9 cellular contexts compared by ENCODE assay signal in the genomic region with DNA sequence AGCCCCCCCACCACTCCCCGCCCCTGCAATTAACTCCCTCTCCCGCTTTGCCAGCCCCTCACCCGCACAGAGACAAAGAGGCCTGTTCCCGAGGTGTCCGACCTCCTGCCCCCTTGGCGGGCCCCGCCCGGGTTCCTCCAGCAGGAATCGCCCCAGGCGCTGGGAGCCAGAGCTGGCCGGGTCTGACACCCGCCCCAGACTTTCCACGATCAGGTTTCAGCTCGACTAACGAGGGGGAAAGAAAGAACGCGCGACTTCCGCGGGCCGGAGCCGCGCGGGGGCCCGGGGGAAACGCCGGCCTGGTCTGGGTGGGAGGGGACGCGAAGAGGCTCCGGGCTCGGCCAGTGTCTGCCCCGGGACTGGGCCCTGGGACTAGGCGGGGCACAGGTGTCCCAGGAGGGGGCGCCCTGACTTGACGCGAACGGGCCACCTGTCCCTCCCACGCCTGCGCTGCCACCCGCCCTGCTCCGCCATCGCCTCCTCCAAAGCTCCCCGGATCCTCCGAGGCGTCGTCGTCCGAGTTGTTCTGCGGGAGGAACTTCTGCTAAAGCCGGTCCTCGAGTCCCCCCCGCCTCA. TPM values are rescaled to one million over a fixed set of nuclear protein-coding genes. Genes with fewer than 3 reads are reported as not detected.
DNase-seq lines count a peak whose midpoint lies in the region; ATAC-seq and FAIRE-seq lines count a peak whose summit lies in the region.
"Had no signal": no experiment of that assay in that cellular context is flagged by ENCODE, and none has a peak within 500 bp of the region (broad histone marks: within the 10 kb centered on the region; RNA-seq: fewer than 3 reads in every experiment).

No MANE protein-coding gene starts in this region.

- no peak overlapping the region for H4K5ac ChIP-seq in mesendoderm (ENCODE audit: low read length)

- WGBS in mesendoderm (ENCODE audit: extremely low coverage, insufficient coverage, low lambda C conversion rate): no CpG with 5 or more reads among the region's 52 CpGs

- no peaks in the 10 kb centered on the region for H3K4me1 Mint-ChIP-seq in stimulated activated effector memory CD8-positive, alpha-beta T cell treated with anti-CD3 and anti-CD28 coated beads, Interleukin-12 subunit alpha, Interleukin-12 subunit beta, amount 100 ng/mL, for 72 hours

- no peaks in the 10 kb centered on the region for H3K79me1 ChIP-seq in mesendoderm (ENCODE audit: low read length)

- peak; percentile 69 for ATAC-seq in stimulated activated effector memory CD8-positive, alpha-beta T cell treated with anti-CD3 and anti-CD28 coated beads, Interleukin-12 subunit alpha, Interleukin-12 subunit beta, amount 100 ng/mL, for 72 hours

- DNase-seq in NOMO-1 treated with DMSO at 0.1 percent for 48 hours (lab: John Stamatoyannopoulos, UW; ENCODE audit: unreplicated experiment) (peak; percentile 2), NOMO-1 (lab: John Stamatoyannopoulos, UW; ENCODE audit: unreplicated experiment in 2 of 2) (no peak), HTR-8/SVneo (ENCODE audit: insufficient read length, low spot score) (peak; percentile 53), mesendoderm (peak; percentile 95), OCI-M2 (lab: John Stamatoyannopoulos, UW; ENCODE audit: unreplicated experiment) (no peak)
- peak; percentile 33 for DNase-seq in activated CD4-positive, CD25-positive, alpha-beta regulatory T cell treated with anti-CD3 and anti-CD28 coated beads, Interleukin-2, amount 50 U/mL, for 72 hours
- DNase-seq in effector memory CD4-positive, alpha-beta T cell: no peak
- DNase-seq in stimulated activated effector memory CD8-positive, alpha-beta T cell treated with anti-CD3 and anti-CD28 coated beads, Interleukin-12 subunit alpha, Interleukin-12 subunit beta, amount 100 ng/mL, for 72 hours (ENCODE audit: low spot score in 2 of 2): peak; percentile 20 to 51

- peak overlapping the region; percentile 56 for H3K9ac ChIP-seq in mesendoderm (ENCODE audit: low read length)

- no peak overlapping the region for H2AK5ac ChIP-seq in mesendoderm (ENCODE audit: low read length)

- no peaks in the 10 kb centered on the region for H3K79me2 ChIP-seq in mesendoderm (ENCODE audit: control insufficient read depth, insufficient read depth, low read length)

- H3K9me3 Mint-ChIP-seq in stimulated activated effector memory CD8-positive, alpha-beta T cell treated with anti-CD3 and anti-CD28 coated beads, Interleukin-12 subunit alpha, Interleukin-12 subunit beta, amount 100 ng/mL, for 72 hours: no peaks in the 10 kb centered on the region
- H3K9me3 Mint-ChIP-seq: dendritic cell treated with granulocyte-macrophage colony-stimulating factor and Interleukin-4, amounts not matched to agents 40 ng/mL and 50 ng/mL, for 4 days had no signal

- peaks cover 9% of the 10 kb centered on the region for H3K4me1 ChIP-seq in effector memory CD4-positive, alpha-beta T cell (ENCODE audit: control insufficient read depth, insufficient read depth, low read length, poor library complexity, severe bottlenecking)
- H3K4me1 ChIP-seq in mesendoderm (ENCODE audit: control insufficient read depth, low read depth, low read length): peaks cover 13% of the 10 kb centered on the region

- H2BK120ac ChIP-seq in mesendoderm (ENCODE audit: low read depth, low read length): peak overlapping the region; percentile 76

- H3K27ac ChIP-seq in effector memory CD4-positive, alpha-beta T cell (ENCODE audit: insufficient read depth, low read length, poor library complexity, severe bottlenecking): no peak overlapping the region
- peak overlapping the region; percentile 80 for H3K27ac ChIP-seq in mesendoderm (ENCODE audit: low read depth, low read length)

- peak overlapping the region; percentile 76 for H3K56ac ChIP-seq in mesendoderm (ENCODE audit: low read length)

- H3K4me2 ChIP-seq in mesendoderm (ENCODE audit: low read length): peak overlapping the region; percentile 23

- no peak overlapping the region for H4K8ac ChIP-seq in mesendoderm (ENCODE audit: low read depth, low read length)

- no peak for FAIRE-seq in HTR-8/SVneo (lab: Jason Lieb, UNC)

- H3K18ac ChIP-seq in mesendoderm (ENCODE audit: low read length): peak overlapping the region; percentile 15

- H3K4me3 Mint-ChIP-seq in stimulated activated effector memory CD8-positive, alpha-beta T cell treated with anti-CD3 and anti-CD28 coated beads, Interleukin-12 subunit alpha, Interleukin-12 subunit beta, amount 100 ng/mL, for 72 hours: peak overlapping the region; percentile 39
- H3K4me3 Mint-ChIP-seq: dendritic cell treated with granulocyte-macrophage colony-stimulating factor and Interleukin-4, amounts not matched to agents 40 ng/mL and 50 ng/mL, for 4 days had no signal

- H3K36me3 Mint-ChIP-seq in stimulated activated effector memory CD8-positive, alpha-beta T cell treated with anti-CD3 and anti-CD28 coated beads, Interleukin-12 subunit alpha, Interleukin-12 subunit beta, amount 100 ng/mL, for 72 hours: no peaks in the 10 kb centered on the region

- H3K23ac ChIP-seq in mesendoderm (ENCODE audit: low read length): no peak overlapping the region

- H3K4me3 ChIP-seq in effector memory CD4-positive, alpha-beta T cell (ENCODE audit: insufficient read depth, low read depth, low read length, poor library complexity, severe bottlenecking): peak overlapping the region; percentile 39
- H3K4me3 ChIP-seq in mesendoderm (ENCODE audit: low read length): no peak overlapping the region

- H3K9me3 ChIP-seq in effector memory CD4-positive, alpha-beta T cell (ENCODE audit: control insufficient read depth, low read length): no peaks in the 10 kb centered on the region

- peak overlapping the region; percentile 37 for H3K4ac ChIP-seq in mesendoderm (ENCODE audit: low read depth, low read length)

- H3K27me3 ChIP-seq in effector memory CD4-positive, alpha-beta T cell (replicated peaks; ENCODE audit: control insufficient read depth, insufficient read depth, low read length, poor library complexity, severe bottlenecking): peaks cover 21% of the 10 kb centered on the region
- no peaks in the 10 kb centered on the region for H3K27me3 ChIP-seq in mesendoderm (ENCODE audit: insufficient read depth, low read length, poor library complexity)

- H3K36me3 ChIP-seq in effector memory CD4-positive, alpha-beta T cell (ENCODE audit: control insufficient read depth, insufficient read depth, low read length): no peaks in the 10 kb centered on the region
- no peaks in the 10 kb centered on the region for H3K36me3 ChIP-seq in mesendoderm (ENCODE audit: control insufficient read depth, insufficient read depth, low read length)

- H2BK15ac ChIP-seq in mesendoderm (replicated peaks; ENCODE audit: low read depth): no peak overlapping the region

- H2BK5ac ChIP-seq in mesendoderm (ENCODE audit: low read length): no peak overlapping the region

- no peak overlapping the region for H3K27ac Mint-ChIP-seq in stimulated activated effector memory CD8-positive, alpha-beta T cell treated with anti-CD3 and anti-CD28 coated beads, Interleukin-12 subunit alpha, Interleukin-12 subunit beta, amount 100 ng/mL, for 72 hours
- H3K27ac Mint-ChIP-seq: dendritic cell treated with granulocyte-macrophage colony-stimulating factor and Interleukin-4, amounts not matched to agents 40 ng/mL and 50 ng/mL, for 4 days had no signal

RNA-seq across cellular contexts. Expression of gene HHAT, which starts 36.3 kb away (rescaled TPM):
- polyA plus RNA-seq in mesendoderm (2013, experiment 1 of 2): 0.67 TPM
- polyA plus RNA-seq in mesendoderm (2013, experiment 2 of 2): 0.87 TPM

RNA-seq across cellular contexts. Expression of gene SERTAD4, which starts 59.8 kb away (rescaled TPM):
- 24.6 TPM for polyA plus RNA-seq in mesendoderm (2013, experiment 1 of 2)
- 23.7 TPM for polyA plus RNA-seq in mesendoderm (2013, experiment 2 of 2)

Comparison
In these comparisons a context has a peak if more than half of its experiments do, and no peak if none do; other contexts are left out.
1. DNase-seq: peak in NOMO-1 treated with DMSO at 0.1 percent for 48 hours (single experiment), HTR-8/SVneo (single experiment), activated CD4-positive, CD25-positive, alpha-beta regulatory T cell treated with anti-CD3 and anti-CD28 coated beads, Interleukin-2, amount 50 U/mL, for 72 hours (single experiment), mesendoderm (single experiment) and stimulated activated effector memory CD8-positive, alpha-beta T cell treated with anti-CD3 and anti-CD28 coated beads, Interleukin-12 subunit alpha, Interleukin-12 subunit beta, amount 100 ng/mL, for 72 hours (2 of 2); none in NOMO-1 (0 of 2), effector memory CD4-positive, alpha-beta T cell (0 of 3) and OCI-M2 (single experiment).